ENCODE assay signal across 19 cellular contexts in the genomic region with DNA sequence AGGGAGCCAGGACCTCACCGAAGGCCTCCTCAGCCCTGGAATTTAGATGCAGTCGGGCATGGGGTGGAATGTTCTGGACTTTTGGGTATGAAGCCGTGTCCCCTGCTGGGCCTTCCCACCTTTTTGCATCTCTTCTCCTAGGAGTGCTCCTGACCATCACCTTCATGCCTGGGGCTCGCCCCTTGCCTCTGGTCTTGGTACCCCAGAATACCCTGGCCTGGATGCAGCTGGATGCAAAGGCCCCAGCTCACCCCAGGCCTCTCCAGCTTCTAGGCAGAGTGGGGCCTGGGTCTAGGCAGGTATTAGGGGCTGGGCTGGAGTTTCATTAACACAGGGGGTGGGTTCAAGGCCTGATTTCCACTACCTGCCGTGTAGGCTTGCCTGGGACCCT. TPM values are rescaled to one million over a fixed set of nuclear protein-coding genes. Genes with fewer than 3 reads are reported as not detected.
DNase-seq lines count a peak whose midpoint lies in the region; ATAC-seq and TF ChIP-seq lines count a peak whose summit lies in the region.
"Had no signal": no experiment of that assay in that cellular context is flagged by ENCODE, and none has a peak within 500 bp of the region (broad histone marks: within the 10 kb centered on the region; RNA-seq: fewer than 3 reads in every experiment).

No MANE protein-coding gene starts in this region.

- H3K4me3 ChIP-seq in HCT116 (replicated peaks in 1 of 2; ENCODE audit: low read depth in 1 of 2, low read length in 2 of 2), result no peak overlapping the region
- no peak overlapping the region for H3K4me3 ChIP-seq in adipocyte (ENCODE audit: low read length)
- H3K4me3 ChIP-seq in lower lobe of right lung, result no peak overlapping the region
- peak overlapping the region in 1 of 3 donors; percentile 35 for H3K4me3 ChIP-seq in skeletal muscle tissue (ENCODE audit: low read length in 3 of 3)
- H3K4me3 ChIP-seq: breast epithelium had no signal

- no peak overlapping the region for H3K27ac ChIP-seq in HCT116 (ENCODE audit: low read depth, low read length)
- peak overlapping the region; percentile 56 for H3K27ac ChIP-seq in lower lobe of right lung
- H3K27ac ChIP-seq in skeletal muscle tissue (ENCODE audit: low read depth, low read length), result peak overlapping the region; percentile 52
- H3K27ac ChIP-seq: C4-2B, parathyroid adenoma had no signal

- H3K79me2 ChIP-seq in HCT116 (ENCODE audit: insufficient read depth, low read length), result no peaks in the 10 kb centered on the region
- H3K79me2 ChIP-seq: parathyroid adenoma had no signal

- H3K27me3 ChIP-seq in HCT116 (ENCODE audit: insufficient read depth, low read length) (no peaks in the 10 kb centered on the region), adipocyte (replicated peaks; ENCODE audit: control insufficient read depth, insufficient read depth, low read length) (no peaks in the 10 kb centered on the region), lower lobe of right lung (ENCODE audit: low read depth) (no peaks in the 10 kb centered on the region), skeletal muscle tissue (ENCODE audit: control insufficient read depth in 3 of 3, insufficient read depth in 3 of 3, low read length in 3 of 3) (no peaks in the 10 kb centered on the region)
- H3K27me3 ChIP-seq: breast epithelium had no signal

- peaks cover 8 to 25% of the 10 kb centered on the region in 2 experiments for H3K4me1 ChIP-seq in HCT116 (ENCODE audit: control insufficient read depth in 1 of 2, insufficient read depth in 2 of 2, low read length in 2 of 2)
- peaks cover 18% of the 10 kb centered on the region for H3K4me1 ChIP-seq in adipocyte (ENCODE audit: control insufficient read depth, insufficient read depth, low read length)
- H3K4me1 ChIP-seq in lower lobe of right lung, result peaks cover 58% of the 10 kb centered on the region
- peaks cover 34 to 39% (median 35%) of the 10 kb centered on the region in 3 donors for H3K4me1 ChIP-seq in skeletal muscle tissue (ENCODE audit: control insufficient read depth in 3 of 3, insufficient read depth in 3 of 3, low read length in 3 of 3)
- H3K4me1 ChIP-seq: breast epithelium, parathyroid adenoma had no signal

- TF ChIP-seq RAD21 in HCT116 (IDR thresholded peaks at IDR 0.05; ENCODE audit: low read depth), result no peak

- TF ChIP-seq POLR2A in HCT116 (IDR thresholded peaks at IDR 0.05; ENCODE audit: borderline replicate concordance, extremely low read depth, insufficient read depth, insufficient read length), result no peak

- no peaks in the 10 kb centered on the region for H3K9me3 ChIP-seq in HCT116 (ENCODE audit: control insufficient read depth in 1 of 2, insufficient read depth in 1 of 2, low read depth in 1 of 2, low read length in 2 of 2)
- H3K9me3 ChIP-seq in adipocyte (ENCODE audit: control insufficient read depth, low read length), result no peaks in the 10 kb centered on the region
- no peaks in the 10 kb centered on the region for H3K9me3 ChIP-seq in lower lobe of right lung
- no peaks in the 10 kb centered on the region for H3K9me3 ChIP-seq in skeletal muscle tissue (ENCODE audit: control insufficient read depth in 3 of 3, low read length in 3 of 3)
- H3K9me3 ChIP-seq: breast epithelium had no signal

- no TSS peak for BruUV-seq in HCT116 (replicated peaks; lab: Mats Ljungman, UMichigan)

- POLR2A ChIA-PET in HCT116 (lab: Charles Lee), result no interaction called here

- TF ChIP-seq CTCF in HCT116 (IDR thresholded peaks at IDR 0.05 in 2 of 3, conservative IDR thresholded peaks at IDR 0.05 in 1 of 3; ENCODE audit: borderline replicate concordance in 1 of 3, insufficient read depth in 1 of 3, low read depth in 2 of 3, low read length in 2 of 3) (no peak), lower lobe of right lung (IDR thresholded peaks at IDR 0.05) (no peak)

- CTCF ChIA-PET in HCT116 (lab: Charles Lee), result no interaction called here

- H3K36me3 ChIP-seq in HCT116 (ENCODE audit: control insufficient read depth in 1 of 2, insufficient read depth in 2 of 2, low read length in 2 of 2) (no peaks in the 10 kb centered on the region), adipocyte (ENCODE audit: control insufficient read depth, insufficient read depth, low read length, severe bottlenecking) (peaks cover 5% of the 10 kb centered on the region), lower lobe of right lung (peaks cover 73% of the 10 kb centered on the region), skeletal muscle tissue (ENCODE audit: control insufficient read depth in 3 of 3, insufficient read depth in 3 of 3, low read length in 3 of 3) (peaks cover 0 to 8% (median 5%) of the 10 kb centered on the region in 3 donors)
- H3K36me3 ChIP-seq: breast epithelium had no signal

- 0 out of 2 replicates have a peak overlapping the region, but pooled peaks have one; percentile 9 for H3K9ac ChIP-seq in HCT116 (ENCODE audit: low read length)
- peak overlapping the region; percentile 38 for H3K9ac ChIP-seq in adipocyte (ENCODE audit: low read length)
- H3K9ac ChIP-seq in skeletal muscle tissue (ENCODE audit: low read depth in 1 of 3, low read length in 3 of 3), result peak overlapping the region in 2 of 3 donors; percentile 8 to 53
- H3K9ac ChIP-seq: parathyroid adenoma had no signal

- no peaks in the 10 kb centered on the region for H3K9me2 ChIP-seq in HCT116 (ENCODE audit: insufficient read depth)

- no peak overlapping the region for H2AFZ ChIP-seq in HCT116 (ENCODE audit: low read depth, low read length, poor library complexity, severe bottlenecking)
- H2AFZ ChIP-seq: parathyroid adenoma had no signal

- H3K4me2 ChIP-seq in HCT116 (ENCODE audit: low read length), result peak overlapping the region; percentile 71

- RAD21 ChIA-PET in HCT116 (lab: Charles Lee; ENCODE audit: low non-redundant PET in 1 of 2, low total read pairs in 2 of 2, uncharacterized antibody in 2 of 2, unreplicated experiment in 2 of 2), result no interaction called here

- no peaks in the 10 kb centered on the region for H4K20me1 ChIP-seq in HCT116 (ENCODE audit: insufficient read depth)

- DNase-seq in HCT116 (ENCODE audit: low read depth, low spot score), result no peak
- DNase-seq in adipocyte (ENCODE audit: low read depth), result no peak
- no peak for DNase-seq in lower lobe of right lung
- DNase-seq in NCI-H1105 (lab: John Stamatoyannopoulos, UW), result no peak
- DNase-seq in NCI-H526 treated with DMSO at 0.1 percent for 48 hours (lab: John Stamatoyannopoulos, UW), result no peak
- DNase-seq in NOMO-1 (lab: John Stamatoyannopoulos, UW; ENCODE audit: unreplicated experiment in 2 of 2), result no peak
- DNase-seq in NCI-H2107 treated with DMSO at 0.1 percent for 48 hours (lab: John Stamatoyannopoulos, UW; ENCODE audit: unreplicated experiment), result no peak
- DNase-seq: activated CD4-positive, alpha-beta T cell treated with anti-CD3 and anti-CD28 coated beads for 48 hours; hippocampal formation; NCI-H1092 treated with DMSO at 0.1 percent for 48 hours; NCI-H446 treated with DMSO at 0.1 percent for 48 hours; stimulated activated CD4-positive, alpha-beta T cell treated with anti-CD3 and anti-CD28 coated beads, Interleukin-1b, Interleukin-23, amount 100 ng/mL, for 48 hours had no signal

- ATAC-seq in HCT116 (peak; percentile 23; the same call in 1 of the 2 replicates), lower lobe of right lung (no peak)
- ATAC-seq: T-helper 17 cell had no signal

- intact Hi-C loops in HCT116 (cut with micrococcal nuclease) (no loop called here), lower lobe of right lung (cut with DNase I) (no loop called here)

TF ChIP-seq in HCT116, 20 proteins besides CTCF, POLR2A, EP300 and RAD21 (continues in another document):
- TF ChIP-seq FOSL1 (IDR thresholded peaks at IDR 0.05; ENCODE audit: low read depth) (no peak), TCF7L2 (IDR thresholded peaks at IDR 0.05; ENCODE audit: borderline replicate concordance, extremely low read depth, insufficient read depth, insufficient read length) (no peak), YY1 (IDR thresholded peaks at IDR 0.05; ENCODE audit: extremely low read depth, insufficient replicate concordance, low read depth, low read length) (no peak), ZFX (IDR thresholded peaks at IDR 0.05) (no peak), EZH2 (IDR thresholded peaks at IDR 0.05) (no peak)
- TF ChIP-seq, protein P1, sequence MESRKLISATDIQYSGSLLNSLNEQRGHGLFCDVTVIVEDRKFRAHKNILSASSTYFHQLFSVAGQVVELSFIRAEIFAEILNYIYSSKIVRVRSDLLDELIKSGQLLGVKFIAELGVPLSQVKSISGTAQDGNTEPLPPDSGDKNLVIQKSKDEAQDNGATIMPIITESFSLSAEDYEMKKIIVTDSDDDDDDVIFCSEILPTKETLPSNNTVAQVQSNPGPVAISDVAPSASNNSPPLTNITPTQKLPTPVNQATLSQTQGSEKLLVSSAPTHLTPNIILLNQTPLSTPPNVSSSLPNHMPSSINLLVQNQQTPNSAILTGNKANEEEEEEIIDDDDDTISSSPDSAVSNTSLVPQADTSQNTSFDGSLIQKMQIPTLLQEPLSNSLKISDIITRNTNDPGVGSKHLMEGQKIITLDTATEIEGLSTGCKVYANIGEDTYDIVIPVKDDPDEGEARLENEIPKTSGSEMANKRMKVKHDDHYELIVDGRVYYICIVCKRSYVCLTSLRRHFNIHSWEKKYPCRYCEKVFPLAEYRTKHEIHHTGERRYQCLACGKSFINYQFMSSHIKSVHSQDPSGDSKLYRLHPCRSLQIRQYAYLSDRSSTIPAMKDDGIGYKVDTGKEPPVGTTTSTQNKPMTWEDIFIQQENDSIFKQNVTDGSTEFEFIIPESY (IDR thresholded peaks at IDR 0.05; ENCODE audit: extremely low read depth, insufficient replicate concordance, low read length), result no peak

RNA-seq across cellular contexts. Expression of a gene that starts 9.9 kb away (rescaled TPM):
- total RNA-seq in HCT116 (2021; ENCODE audit: unreplicated experiment), result 2.0 TPM
- polyA plus RNA-seq in HCT116 (2012), result 1.4 and 1.5 TPM in 2 replicates
- total RNA-seq in lower lobe of right lung, result 826 TPM
- total RNA-seq in skeletal muscle tissue, result 67.8 TPM
- total RNA-seq: activated T-helper 2 cell treated with anti-CD3 and anti-CD28 coated beads, Interferon-gamma antibody, Interleukin-2, Interleukin-4, amounts not matched to agents 10 μg/mL and 5 μg/mL and 100 μg/mL, durations not matched to agents 14 hours and 24 hours and 36 hours had no signal

RNA-seq across cellular contexts. Expression of a gene that starts 42.2 kb away (rescaled TPM):
- total RNA-seq in HCT116 (2021; ENCODE audit: unreplicated experiment), result not detected
- polyA plus RNA-seq in HCT116 (2012), result 0.07 and 0.13 TPM in 2 replicates
- not detected for total RNA-seq in lower lobe of right lung
- not detected for total RNA-seq in skeletal muscle tissue
- total RNA-seq: activated T-helper 2 cell treated with anti-CD3 and anti-CD28 coated beads, Interferon-gamma antibody, Interleukin-2, Interleukin-4, amounts not matched to agents 10 μg/mL and 5 μg/mL and 100 μg/mL, durations not matched to agents 14 hours and 24 hours and 36 hours; breast epithelium; lower leg skin; T-helper 17 cell had no signal

Comparison
In these comparisons a context has a peak if more than half of its experiments do, and no peak if none do; other contexts are left out.
1. RNA of a gene that starts 9.9 kb away (total RNA-seq): 826 TPM in lower lobe of right lung (single experiment) and 67.8 TPM in skeletal muscle tissue (single experiment); 2.0 TPM in HCT116 (single experiment); every median in the first group is over 10 times any median in the second.
2. Peak in every context shown above with its lines, with median percentiles within 50 percentile points of each other: H3K9ac ChIP-seq.